13 cellular contexts compared by ENCODE assay signal in the genomic region with DNA sequence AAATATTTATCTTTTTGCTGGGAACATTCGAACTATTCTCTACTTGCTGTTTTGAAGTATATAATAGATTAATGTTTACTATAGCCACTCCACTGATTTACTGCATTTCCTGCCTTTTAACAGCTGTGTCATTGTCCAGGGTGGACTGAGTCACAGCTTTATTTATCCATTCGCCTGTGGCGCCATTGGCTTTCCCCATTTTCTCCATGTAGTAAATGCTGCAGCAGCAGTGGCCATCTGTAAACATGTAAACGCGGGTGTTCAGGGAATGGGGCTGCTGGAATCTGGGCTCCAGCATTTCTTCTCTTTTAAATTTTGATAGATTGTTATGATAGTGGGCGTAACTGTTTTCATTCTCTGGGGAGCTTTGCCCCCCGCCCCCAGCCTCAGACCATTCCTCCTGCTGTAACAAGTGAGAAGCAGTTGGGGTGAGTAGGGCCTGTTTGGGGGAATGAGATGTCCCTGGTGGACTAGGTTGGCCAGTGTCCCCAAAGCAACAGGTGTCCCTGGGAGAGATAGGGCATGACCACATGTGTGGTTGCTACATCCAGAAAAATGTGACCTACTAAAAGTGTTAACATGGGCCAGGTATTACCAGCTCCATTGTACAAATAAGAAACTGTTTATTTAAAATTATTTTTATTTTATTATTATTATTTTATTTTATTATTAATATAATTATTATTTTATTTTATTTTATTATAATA. TPM values are rescaled to one million over a fixed set of nuclear protein-coding genes. Genes with fewer than 3 reads are reported as not detected.
DNase-seq lines count a peak whose midpoint lies in the region; ATAC-seq and TF ChIP-seq lines count a peak whose summit lies in the region.
"Had no signal": no experiment of that assay in that cellular context is flagged by ENCODE, and none has a peak within 500 bp of the region (broad histone marks: within the 10 kb centered on the region; RNA-seq: fewer than 3 reads in every experiment).

No MANE protein-coding gene starts in this region.

- TF ChIP-seq CTCF in fibroblast of lung (conservative IDR thresholded peaks at IDR 0.05 in 1 of 2, IDR thresholded peaks at IDR 0.05 in 1 of 2; ENCODE audit: low read depth in 1 of 2, low read length in 2 of 2) (no peak), thoracic aorta (IDR thresholded peaks at IDR 0.05) (no peak)

- H3K9me3 ChIP-seq in fibroblast of lung (ENCODE audit: control insufficient read depth, insufficient read depth, low read depth, low read length) (no peaks in the 10 kb centered on the region), thoracic aorta (no peaks in the 10 kb centered on the region)
- H3K9me3 ChIP-seq: BLaER1, heart left ventricle had no signal

- peak; percentile 14 for DNase-seq in activated T-cell treated with anti-CD3 and anti-CD28 coated beads, Interleukin-2, amount 50 U/mL, for 1 hour
- DNase-seq in activated T-cell treated with anti-CD3 and anti-CD28 coated beads for 4 hours, result no peak
- peak; percentile 84 for DNase-seq in NCI-H748 (lab: John Stamatoyannopoulos, UW; ENCODE audit: unreplicated experiment)
- DNase-seq in fibroblast of lung (ENCODE audit: low read depth in 2 of 2), result peak; percentile 72 to 73
- no peak for DNase-seq in thoracic aorta (ENCODE audit: low spot score)
- DNase-seq in GM19240 (ENCODE audit: insufficient read length, low spot score), result no peak
- no peak for DNase-seq in activated naive CD8-positive, alpha-beta T cell treated with anti-CD3 and anti-CD28 coated beads, Interleukin-2, amount 50 U/mL, for 24 hours
- DNase-seq: activated naive CD4-positive, alpha-beta T cell treated with anti-CD3 and anti-CD28 coated beads, Interleukin-2, amount 50 U/mL, for 16 hours; heart left ventricle; Karpas-422 had no signal

- peaks cover 8% of the 10 kb centered on the region for H3K79me2 ChIP-seq in fibroblast of lung (ENCODE audit: control insufficient read depth, insufficient read depth, low read length)

- H3K9me3 Mint-ChIP-seq in activated naive CD8-positive, alpha-beta T cell treated with anti-CD3 and anti-CD28 coated beads, Interleukin-2, amount 50 U/mL, for 24 hours, result no peaks in the 10 kb centered on the region
- H3K9me3 Mint-ChIP-seq: dendritic cell treated with granulocyte-macrophage colony-stimulating factor and Interleukin-4, amounts not matched to agents 40 ng/mL and 50 ng/mL, for 4 days had no signal

- H3K27me3 ChIP-seq in fibroblast of lung (ENCODE audit: control insufficient read depth, insufficient read depth, low read length) (no peaks in the 10 kb centered on the region), thoracic aorta (replicated peaks; ENCODE audit: insufficient read depth) (no peaks in the 10 kb centered on the region)
- H3K27me3 ChIP-seq: BLaER1, heart left ventricle had no signal

- no peaks in the 10 kb centered on the region for H4K20me1 ChIP-seq in fibroblast of lung (ENCODE audit: control insufficient read depth, extremely low read depth, insufficient read depth, low read length)

- H3K36me3 ChIP-seq in fibroblast of lung (ENCODE audit: control insufficient read depth, insufficient read depth, low read length) (no peaks in the 10 kb centered on the region), thoracic aorta (no peaks in the 10 kb centered on the region)
- H3K36me3 ChIP-seq: BLaER1, heart left ventricle had no signal

- H3K4me1 ChIP-seq in fibroblast of lung (ENCODE audit: control insufficient read depth, extremely low read depth, insufficient read depth, low read length), result peaks cover 12% of the 10 kb centered on the region
- H3K4me1 ChIP-seq in thoracic aorta (ENCODE audit: control insufficient read depth in 1 of 2, low read depth in 2 of 2), result peaks cover 15 to 31% of the 10 kb centered on the region in 2 donors

- ATAC-seq in thoracic aorta (ENCODE audit: insufficient number of reproducible peaks, low FRiP score, low read depth) (no peak), GM18858 (IDR thresholded peaks at IDR 0.05; ENCODE audit: unreplicated experiment) (no peak)
- ATAC-seq in activated naive CD8-positive, alpha-beta T cell treated with anti-CD3 and anti-CD28 coated beads, Interleukin-2, amount 50 U/mL, for 24 hours, result no peak
- ATAC-seq: heart left ventricle had no signal

- peaks cover 57% of the 10 kb centered on the region for H3K4me1 Mint-ChIP-seq in activated naive CD8-positive, alpha-beta T cell treated with anti-CD3 and anti-CD28 coated beads, Interleukin-2, amount 50 U/mL, for 24 hours

- H3K36me3 Mint-ChIP-seq in activated naive CD8-positive, alpha-beta T cell treated with anti-CD3 and anti-CD28 coated beads, Interleukin-2, amount 50 U/mL, for 24 hours (ENCODE audit: low read depth), result peaks cover 6% of the 10 kb centered on the region

- no peak overlapping the region for H3K4me2 ChIP-seq in fibroblast of lung (ENCODE audit: extremely low read depth, insufficient read depth, low read length)
- H3K4me2 ChIP-seq: BLaER1 had no signal

- H3K9ac ChIP-seq in fibroblast of lung (ENCODE audit: insufficient read depth, low read length), result no peak overlapping the region
- H3K9ac ChIP-seq: BLaER1 had no signal

- no peak overlapping the region for H3K27ac ChIP-seq in fibroblast of lung (ENCODE audit: insufficient read depth, low read length)
- H3K27ac ChIP-seq in thoracic aorta, result peak overlapping the region; percentile 6 to 47
- H3K27ac ChIP-seq: BLaER1 had no signal

- H3K27me3 Mint-ChIP-seq in activated naive CD8-positive, alpha-beta T cell treated with anti-CD3 and anti-CD28 coated beads, Interleukin-2, amount 50 U/mL, for 24 hours, result no peaks in the 10 kb centered on the region
- H3K27me3 Mint-ChIP-seq: dendritic cell treated with granulocyte-macrophage colony-stimulating factor and Interleukin-4, amounts not matched to agents 40 ng/mL and 50 ng/mL, for 4 days had no signal

- no peak overlapping the region for H3K4me3 Mint-ChIP-seq in activated naive CD8-positive, alpha-beta T cell treated with anti-CD3 and anti-CD28 coated beads, Interleukin-2, amount 50 U/mL, for 24 hours
- H3K4me3 Mint-ChIP-seq: dendritic cell treated with granulocyte-macrophage colony-stimulating factor and Interleukin-4, amounts not matched to agents 40 ng/mL and 50 ng/mL, for 4 days had no signal

- H3K4me3 ChIP-seq in fibroblast of lung (replicated peaks in 1 of 4; ENCODE audit: control extremely low read depth in 1 of 4, insufficient read depth in 1 of 4, low read depth in 3 of 4, low read length in 4 of 4) (no peak overlapping the region), thoracic aorta (no peak overlapping the region)
- H3K4me3 ChIP-seq: BLaER1, heart left ventricle had no signal

- no peak overlapping the region for H2AFZ ChIP-seq in fibroblast of lung (ENCODE audit: low read length)

- H3K27ac Mint-ChIP-seq in activated naive CD8-positive, alpha-beta T cell treated with anti-CD3 and anti-CD28 coated beads, Interleukin-2, amount 50 U/mL, for 24 hours, result no peak overlapping the region

RNA-seq across cellular contexts. Expression of a gene that starts 32.9 kb away (rescaled TPM):
- 5.4 and 8.9 TPM in 2 replicates for total RNA-seq in fibroblast of lung
- 9.2 and 10.2 TPM in 2 replicates for polyA plus RNA-seq in fibroblast of lung
- 22.7 and 24.7 TPM in 2 replicates for polyA plus RNA-seq in fibroblast of lung (2012)
- polyA minus RNA-seq in fibroblast of lung (ENCODE audit: low replicate concordance), result 32.9 and 48.0 TPM in 2 replicates
- total RNA-seq in thoracic aorta, result 10 to 100 TPM; 47.4 to 54.2 TPM

Comparison
In these comparisons a context has a peak if more than half of its experiments do, and no peak if none do; other contexts are left out.
1. DNase-seq: peak in activated T-cell treated with anti-CD3 and anti-CD28 coated beads, Interleukin-2, amount 50 U/mL, for 1 hour (single experiment), NCI-H748 (single experiment) and fibroblast of lung (2 of 2); none in activated T-cell treated with anti-CD3 and anti-CD28 coated beads for 4 hours (single experiment), thoracic aorta (single experiment), GM19240 (single experiment) and activated naive CD8-positive, alpha-beta T cell treated with anti-CD3 and anti-CD28 coated beads, Interleukin-2, amount 50 U/mL, for 24 hours (single experiment).